In genomic region chr4:57865264-57865663, GRCh38 we compare ENCODE assay signal across 14 cellular contexts.
A peak's percentile ranks its signal among the peaks of the same experiment; 100 is the strongest.
DNase-seq lines count a peak whose midpoint lies in the region; ATAC-seq and TF ChIP-seq lines count a peak whose summit lies in the region.
"Had no signal": no experiment of that assay in that cellular context is flagged by ENCODE, and none has a peak within 500 bp of the region (broad histone marks: within the 10 kb centered on the region; RNA-seq: fewer than 3 reads in every experiment).

No MANE protein-coding gene starts in this region.

- H3K4me3 ChIP-seq in WERI-Rb-1 (ENCODE audit: low read depth, low read length) (no peak overlapping the region), suprapubic skin (no peak overlapping the region), upper lobe of left lung (no peak overlapping the region)
- H3K4me3 ChIP-seq: gastroesophageal sphincter, neural progenitor cell had no signal

- no peak for TF ChIP-seq CTCF in WERI-Rb-1 (IDR thresholded peaks at IDR 0.05; ENCODE audit: low read depth, low read length)
- no peak for TF ChIP-seq CTCF in suprapubic skin (IDR thresholded peaks at IDR 0.05)
- TF ChIP-seq CTCF in upper lobe of left lung (IDR thresholded peaks at IDR 0.05), result no peak

- no peaks in the 10 kb centered on the region for H3K4me1 ChIP-seq in suprapubic skin
- H3K4me1 ChIP-seq in upper lobe of left lung, result no peaks in the 10 kb centered on the region
- H3K4me1 ChIP-seq: gastroesophageal sphincter, neural progenitor cell had no signal

- TF ChIP-seq POLR2A in suprapubic skin (IDR thresholded peaks at IDR 0.05) (no peak), upper lobe of left lung (IDR thresholded peaks at IDR 0.05) (no peak)

- H3K36me3 ChIP-seq in WERI-Rb-1 (no peaks in the 10 kb centered on the region), suprapubic skin (no peaks in the 10 kb centered on the region), upper lobe of left lung (no peaks in the 10 kb centered on the region)
- H3K36me3 ChIP-seq: gastroesophageal sphincter, neural progenitor cell had no signal

- no peak overlapping the region for H3K27ac ChIP-seq in WERI-Rb-1
- H3K27ac ChIP-seq in suprapubic skin, result no peak overlapping the region
- H3K27ac ChIP-seq in upper lobe of left lung, result no peak overlapping the region
- H3K27ac ChIP-seq: gastroesophageal sphincter, neural progenitor cell had no signal

- ATAC-seq in GM18517 (IDR thresholded peaks at IDR 0.05; ENCODE audit: unreplicated experiment) (peak; percentile 95), GM21381 (IDR thresholded peaks at IDR 0.05; ENCODE audit: unreplicated experiment) (peak; percentile 85), HG02970 (IDR thresholded peaks at IDR 0.05; ENCODE audit: low FRiP score, unreplicated experiment) (peak; percentile 70), HG03558 (IDR thresholded peaks at IDR 0.05; ENCODE audit: extremely low read depth, unreplicated experiment) (peak; percentile 80), upper lobe of left lung (ENCODE audit: low FRiP score in 2 of 2) (no peak)
- ATAC-seq: activated T-helper 17 cell treated with anti-CD3 and anti-CD28 coated beads, Interleukin-2, amount 50 U/mL, for 72 hours; gastroesophageal sphincter had no signal

- DNase-seq in cerebellar cortex (ENCODE audit: low spot score), result no peak
- no peak for DNase-seq in WERI-Rb-1
- no peak for DNase-seq in suprapubic skin (ENCODE audit: low spot score in 2 of 2)
- DNase-seq in upper lobe of left lung, result no peak
- DNase-seq: EL, NCI-H1105, small intestine had no signal

- 71% methylated on average over 1 of the region's 1 CpG for WGBS in suprapubic skin
- WGBS in upper lobe of left lung, 2 donors, result 75 to 78% methylated on average over 1 of the region's 1 CpG

- TF ChIP-seq EP300 in suprapubic skin (IDR thresholded peaks at IDR 0.05) (no peak), upper lobe of left lung (IDR thresholded peaks at IDR 0.05) (no peak)

- H3K9me3 ChIP-seq in WERI-Rb-1 (ENCODE audit: severe bottlenecking) (no peaks in the 10 kb centered on the region), suprapubic skin (no peaks in the 10 kb centered on the region), upper lobe of left lung (no peaks in the 10 kb centered on the region)
- H3K9me3 ChIP-seq: gastroesophageal sphincter had no signal

- H3K27me3 ChIP-seq in WERI-Rb-1 (ENCODE audit: insufficient read depth, low read depth, severe bottlenecking) (no peaks in the 10 kb centered on the region), suprapubic skin (no peaks in the 10 kb centered on the region), upper lobe of left lung (no peaks in the 10 kb centered on the region)
- H3K27me3 ChIP-seq: gastroesophageal sphincter, neural progenitor cell had no signal

Comparison
In these comparisons a context has a peak if more than half of its experiments do, and no peak if none do; other contexts are left out.
1. ATAC-seq: peak in GM18517 (single experiment), GM21381 (single experiment), HG02970 (single experiment) and HG03558 (single experiment); none in upper lobe of left lung (0 of 2).